In genomic region chr12:115384391-115384790, GRCh38 we compare ENCODE assay signal across 18 cellular contexts.
"Had no signal": no experiment of that assay in that cellular context is flagged by ENCODE, and none has a peak within 500 bp of the region (broad histone marks: within the 10 kb centered on the region; RNA-seq: fewer than 3 reads in every experiment).

No MANE protein-coding gene starts in this region.

- DNase-seq: activated CD4-positive, alpha-beta memory T cell treated with anti-CD3 and anti-CD28 coated beads, Interleukin-2, amount 10 ng/mL, durations not matched to agents 7 days and 5 days; activated CD4-positive, alpha-beta T cell treated with anti-CD3 and anti-CD28 coated beads, Interleukin-2, amount 10 ng/mL, durations not matched to agents 24 days and 14 days; activated gamma-delta T cell; activated naive CD4-positive, alpha-beta T cell treated with anti-CD3 and anti-CD28 coated beads, Interleukin-2, amount 50 U/mL, for 16 hours; activated naive CD8-positive, alpha-beta T cell treated with anti-CD3 and anti-CD28 coated beads, Interleukin-2, amount 50 U/mL, for 24 hours; mucosa of descending colon; nephron progenitor cell; pancreas; stimulated activated CD4-positive, alpha-beta T cell treated with anti-CD3 and anti-CD28 coated beads, Interleukin-12 subunit alpha, Interleukin-12 subunit beta, amount 100 ng/mL, for 4 hours; stimulated activated CD4-positive, alpha-beta T cell treated with anti-CD3 and anti-CD28 coated beads, Interleukin-4, amount 100 ng/mL, for 4 hours; stimulated activated naive CD8-positive, alpha-beta T cell treated with anti-CD3 and anti-CD28 coated beads, Interleukin-15, Interleukin-2, amounts not matched to agents 100 U/mL and 50 U/mL, for 24 hours had no signal

- FAIRE-seq: endometrium, islet of Langerhans, pancreas had no signal

- H3K27ac Mint-ChIP-seq: activated CD4-positive, alpha-beta memory T cell treated with anti-CD3 and anti-CD28 coated beads, Interleukin-2, amount 10 ng/mL, durations not matched to agents 7 days and 5 days; activated CD4-positive, alpha-beta T cell treated with anti-CD3 and anti-CD28 coated beads, Interleukin-2, amount 10 ng/mL, durations not matched to agents 24 days and 14 days; activated naive CD8-positive, alpha-beta T cell treated with anti-CD3 and anti-CD28 coated beads, Interleukin-2, amount 50 U/mL, for 24 hours; memory B cell; nephron progenitor cell had no signal

- H3K27me3 Mint-ChIP-seq: activated CD4-positive, alpha-beta memory T cell treated with anti-CD3 and anti-CD28 coated beads, Interleukin-2, amount 10 ng/mL, durations not matched to agents 7 days and 5 days; activated CD4-positive, alpha-beta T cell treated with anti-CD3 and anti-CD28 coated beads, Interleukin-2, amount 10 ng/mL, durations not matched to agents 24 days and 14 days had no signal

- H3K4me3 ChIP-seq: gastroesophageal sphincter, mucosa of descending colon, pancreas, psoas muscle, right atrium auricular region, thyroid gland had no signal

- H3K27me3 ChIP-seq: pancreas, right atrium auricular region, thyroid gland had no signal

- H3K9me3 ChIP-seq: gastroesophageal sphincter, mucosa of descending colon, pancreas, psoas muscle, right atrium auricular region, thyroid gland had no signal

- H3K36me3 ChIP-seq: gastroesophageal sphincter, pancreas, right atrium auricular region, thyroid gland had no signal

- ATAC-seq: activated naive CD8-positive, alpha-beta T cell treated with anti-CD3 and anti-CD28 coated beads, Interleukin-2, amount 50 U/mL, for 24 hours; gastroesophageal sphincter; mucosa of descending colon; psoas muscle; stimulated activated naive CD8-positive, alpha-beta T cell treated with anti-CD3 and anti-CD28 coated beads, Interleukin-15, Interleukin-2, amounts not matched to agents 100 U/mL and 50 U/mL, for 24 hours had no signal

- H3K9me3 Mint-ChIP-seq: activated CD4-positive, alpha-beta T cell treated with anti-CD3 and anti-CD28 coated beads, Interleukin-2, amount 10 ng/mL, durations not matched to agents 24 days and 14 days; memory B cell; nephron progenitor cell had no signal

- H3K36me3 Mint-ChIP-seq: memory B cell had no signal

- H3K4me3 Mint-ChIP-seq: activated CD4-positive, alpha-beta memory T cell treated with anti-CD3 and anti-CD28 coated beads, Interleukin-2, amount 10 ng/mL, durations not matched to agents 7 days and 5 days; activated CD4-positive, alpha-beta T cell treated with anti-CD3 and anti-CD28 coated beads, Interleukin-2, amount 10 ng/mL, durations not matched to agents 24 days and 14 days; activated naive CD8-positive, alpha-beta T cell treated with anti-CD3 and anti-CD28 coated beads, Interleukin-2, amount 50 U/mL, for 24 hours; memory B cell; nephron progenitor cell had no signal

- H3K27ac ChIP-seq: gastroesophageal sphincter, pancreas, psoas muscle, right atrium auricular region, thyroid gland had no signal

- H3K4me1 ChIP-seq: pancreas, psoas muscle, right atrium auricular region had no signal

- H3K4me1 Mint-ChIP-seq: activated CD4-positive, alpha-beta memory T cell treated with anti-CD3 and anti-CD28 coated beads, Interleukin-2, amount 10 ng/mL, durations not matched to agents 7 days and 5 days; activated CD4-positive, alpha-beta T cell treated with anti-CD3 and anti-CD28 coated beads, Interleukin-2, amount 10 ng/mL, durations not matched to agents 24 days and 14 days; activated naive CD8-positive, alpha-beta T cell treated with anti-CD3 and anti-CD28 coated beads, Interleukin-2, amount 50 U/mL, for 24 hours; memory B cell had no signal
